ENCODE assay signal across 16 cellular contexts in the genomic region with DNA sequence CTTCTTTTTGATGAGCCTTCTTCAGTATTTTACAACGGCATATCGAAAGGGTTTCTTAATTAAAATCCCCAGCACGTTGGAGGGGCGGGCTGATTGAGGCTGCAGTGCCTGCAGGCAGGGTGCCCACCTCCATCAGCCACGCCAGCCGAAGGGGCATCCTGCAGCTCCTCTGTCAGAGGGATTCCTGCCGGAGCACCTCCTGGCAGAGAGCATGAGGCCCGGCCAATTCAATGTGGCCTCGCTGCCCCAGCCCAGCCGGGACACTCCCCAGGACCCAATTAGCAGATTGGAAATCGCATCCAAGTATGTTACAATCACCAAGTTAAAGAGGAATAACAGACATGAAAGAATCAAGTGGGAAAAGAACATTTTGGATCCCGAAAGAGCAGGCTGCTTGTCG.
A peak's percentile ranks its signal among the peaks of the same experiment; 100 is the strongest.
DNase-seq lines count a peak whose midpoint lies in the region; ATAC-seq and TF ChIP-seq lines count a peak whose summit lies in the region.
"Had no signal": no experiment of that assay in that cellular context is flagged by ENCODE, and none has a peak within 500 bp of the region (broad histone marks: within the 10 kb centered on the region; RNA-seq: fewer than 3 reads in every experiment).

No MANE protein-coding gene starts in this region.

- no peak overlapping the region for H3K27ac ChIP-seq in mesenchymal stem cell (ENCODE audit: low read length, poor library complexity, severe bottlenecking)
- no peak overlapping the region for H3K27ac ChIP-seq in colonic mucosa
- H3K27ac ChIP-seq: 22Rv1 had no signal

- no peak overlapping the region for H2BK120ac ChIP-seq in mesenchymal stem cell (ENCODE audit: low read depth, low read length)

- H4K8ac ChIP-seq in mesenchymal stem cell (ENCODE audit: low read length), result no peak overlapping the region

- H3K79me1 ChIP-seq in mesenchymal stem cell (replicated peaks; ENCODE audit: low read length, poor library complexity, severe bottlenecking), result no peaks in the 10 kb centered on the region

- TF ChIP-seq CTCF in astrocyte of the cerebellum (IDR thresholded peaks at IDR 0.05; ENCODE audit: low read depth, low read length, missing control alignments), result no peak
- TF ChIP-seq CTCF in colonic mucosa (IDR thresholded peaks at IDR 0.05), result no peak

- intact Hi-C loops in colonic mucosa (cut with DNase I), result no loop called here

- in situ Hi-C loops in astrocyte of the cerebellum (cut with HindIII; ENCODE audit: low sequenced_read_pairs), result no loop called here

- no peak overlapping the region for H3K18ac ChIP-seq in mesenchymal stem cell (ENCODE audit: low read depth in 1 of 2, low read length in 2 of 2)

- WGBS in mesenchymal stem cell, result 91% methylated on average over 12 of the region's 13 CpGs

- no peaks in the 10 kb centered on the region for H3K36me3 ChIP-seq in mesenchymal stem cell (ENCODE audit: control insufficient read depth in 1 of 2, insufficient read depth in 2 of 2, low read depth in 1 of 2, low read length in 2 of 2)
- no peaks in the 10 kb centered on the region for H3K36me3 ChIP-seq in colonic mucosa

- no peak overlapping the region for H3K4me2 ChIP-seq in mesenchymal stem cell (ENCODE audit: low read length, poor library complexity, severe bottlenecking)

- H3K4me3 ChIP-seq in astrocyte of the cerebellum (ENCODE audit: low read depth, low read length), result peak overlapping the region; percentile 2
- peak overlapping the region in 1 of 2 experiments; percentile 9 for H3K4me3 ChIP-seq in mesenchymal stem cell (ENCODE audit: insufficient read depth in 1 of 2, low read depth in 1 of 2, low read length in 2 of 2)
- H3K4me3 ChIP-seq in colonic mucosa, result no peak overlapping the region

- no peak overlapping the region for H3K4ac ChIP-seq in mesenchymal stem cell (ENCODE audit: low read depth in 1 of 2, low read length in 2 of 2)

- H4K91ac ChIP-seq in mesenchymal stem cell (ENCODE audit: low read length), result no peak overlapping the region

- H3K9ac ChIP-seq in mesenchymal stem cell (ENCODE audit: low read length) (no peak overlapping the region), colonic mucosa (ENCODE audit: low read depth in 2 of 2, low read length in 2 of 2) (no peak overlapping the region)

- no peaks in the 10 kb centered on the region for H3K27me3 ChIP-seq in mesenchymal stem cell (ENCODE audit: control insufficient read depth in 1 of 2, insufficient read depth in 1 of 2, low read length in 2 of 2)
- no peaks in the 10 kb centered on the region for H3K27me3 ChIP-seq in colonic mucosa

- H2BK15ac ChIP-seq in mesenchymal stem cell (ENCODE audit: low read depth, poor library complexity, severe bottlenecking), result no peak overlapping the region

- no peaks in the 10 kb centered on the region for H3K9me3 ChIP-seq in mesenchymal stem cell (ENCODE audit: control insufficient read depth, low read length)
- no peaks in the 10 kb centered on the region for H3K9me3 ChIP-seq in colonic mucosa

- ATAC-seq in GM19395 (IDR thresholded peaks at IDR 0.05; ENCODE audit: unreplicated experiment), result no peak
- ATAC-seq: CD8-positive, alpha-beta T cell; PC-3 had no signal

- peak; percentile 12 for DNase-seq in DMS79 treated with DMSO at 0.1 percent for 48 hours (lab: John Stamatoyannopoulos, UW)
- no peak for DNase-seq in DMS79 (lab: John Stamatoyannopoulos, UW)
- DNase-seq in astrocyte of the cerebellum (ENCODE audit: low read depth), result no peak
- no peak for DNase-seq in mesenchymal stem cell
- DNase-seq in T-helper 9 cell, result no peak
- DNase-seq in activated CD4-positive, alpha-beta T cell treated with anti-CD3 and anti-CD28 coated beads, Interleukin-2, amount 50 U/mL, for 4 hours, result no peak
- no peak for DNase-seq in colonic mucosa
- DNase-seq: CD8-positive, alpha-beta T cell; KBM-7; NCI-H1092; NCI-H2227 treated with DMSO at 0.1 percent for 48 hours; NCI-H526; NK-92 treated with Interleukin-12 subunit alpha and Interleukin-12 subunit beta, amount 100 ng/mL, for 24 hours; PC-3 had no signal

- H2AK5ac ChIP-seq in mesenchymal stem cell (ENCODE audit: low read length, severe bottlenecking), result peak overlapping the region; percentile 31

- peaks cover 10% of the 10 kb centered on the region for H3K4me1 ChIP-seq in mesenchymal stem cell (ENCODE audit: control insufficient read depth, insufficient read depth, low read depth, low read length)
- no peaks in the 10 kb centered on the region for H3K4me1 ChIP-seq in colonic mucosa

- no peak overlapping the region for H3K14ac ChIP-seq in mesenchymal stem cell (ENCODE audit: low read length in 2 of 2)

- H2AFZ ChIP-seq in mesenchymal stem cell (ENCODE audit: low read depth, low read length), result no peak overlapping the region

- no peak overlapping the region for H2BK5ac ChIP-seq in mesenchymal stem cell (ENCODE audit: low read depth, low read length, poor library complexity, severe bottlenecking)

- no peak overlapping the region for H3K23ac ChIP-seq in mesenchymal stem cell (ENCODE audit: low read length in 2 of 2)

- no peak overlapping the region for H2BK12ac ChIP-seq in mesenchymal stem cell (ENCODE audit: low read length in 2 of 2)
